ENCODE assay signal across 1 cellular context in genomic region chr12:66149702-66150398, GRCh38.
TF ChIP-seq lines count a peak whose summit lies in the region.

No MANE protein-coding gene starts in this region.

TF ChIP-seq in K562, 482 proteins besides CTCF, POLR2A, EP300 and RAD21 (continues in another document):
- TF ChIP-seq RCOR1 (IDR thresholded peaks at IDR 0.05; ENCODE audit: borderline replicate concordance in 1 of 2, low read depth in 2 of 2, low read length in 2 of 2) (peak in 1 of 2 experiments; percentile 5; a peak in 1 of 4 replicates), SOX6 (IDR thresholded peaks at IDR 0.05) (no peak), FOXM1 (IDR thresholded peaks at IDR 0.05; ENCODE audit: low read depth) (no peak), FOXM1 (CRISPR knock-in tag; IDR thresholded peaks at IDR 0.05; ENCODE audit: low read depth) (no peak), RREB1 (CRISPR knock-in tag; IDR thresholded peaks at IDR 0.05) (no peak), MNT (conservative IDR thresholded peaks at IDR 0.05) (no peak), PHF21A (IDR thresholded peaks at IDR 0.05; ENCODE audit: borderline replicate concordance, low read depth) (no peak), RBM15 (IDR thresholded peaks at IDR 0.05; ENCODE audit: insufficient read depth, low read length) (no peak), ZNF24 (IDR thresholded peaks at IDR 0.05) (no peak), GABPA (tag; conservative IDR thresholded peaks at IDR 0.05; ENCODE audit: low read depth) (0 out of 2 replicates have a peak, but pooled peaks have one; percentile 16), PRDM10 (IDR thresholded peaks at IDR 0.05; ENCODE audit: partially characterized antibody) (no peak), SRF (CRISPR knock-in tag; IDR thresholded peaks at IDR 0.05) (no peak), RB1 (IDR thresholded peaks at IDR 0.05; ENCODE audit: low read depth) (no peak), CBFA2T3 (IDR thresholded peaks at IDR 0.05) (peak; percentile 62), IFI16 (CRISPR knock-in tag; IDR thresholded peaks at IDR 0.05) (no peak), HOMEZ (CRISPR knock-in tag; IDR thresholded peaks at IDR 0.05) (no peak), PYGO2 (tag; IDR thresholded peaks at IDR 0.05) (no peak), ZBTB40 (IDR thresholded peaks at IDR 0.05) (no peak), ZBTB40 (CRISPR knock-in tag; IDR thresholded peaks at IDR 0.05) (no peak), CREM (IDR thresholded peaks at IDR 0.05; ENCODE audit: low read depth) (no peak), FOXA1 (IDR thresholded peaks at IDR 0.05; ENCODE audit: borderline replicate concordance) (no peak), DPF2 (IDR thresholded peaks at IDR 0.05) (peak; percentile 47; the same call in 1 of the 2 replicates)
- TF ChIP-seq, protein P1, sequence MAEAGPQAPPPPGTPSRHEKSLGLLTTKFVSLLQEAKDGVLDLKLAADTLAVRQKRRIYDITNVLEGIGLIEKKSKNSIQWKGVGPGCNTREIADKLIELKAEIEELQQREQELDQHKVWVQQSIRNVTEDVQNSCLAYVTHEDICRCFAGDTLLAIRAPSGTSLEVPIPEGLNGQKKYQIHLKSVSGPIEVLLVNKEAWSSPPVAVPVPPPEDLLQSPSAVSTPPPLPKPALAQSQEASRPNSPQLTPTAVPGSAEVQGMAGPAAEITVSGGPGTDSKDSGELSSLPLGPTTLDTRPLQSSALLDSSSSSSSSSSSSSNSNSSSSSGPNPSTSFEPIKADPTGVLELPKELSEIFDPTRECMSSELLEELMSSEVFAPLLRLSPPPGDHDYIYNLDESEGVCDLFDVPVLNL (CRISPR knock-in tag; IDR thresholded peaks at IDR 0.05; ENCODE audit: low read depth): no peak
- TF ChIP-seq, protein P2, sequence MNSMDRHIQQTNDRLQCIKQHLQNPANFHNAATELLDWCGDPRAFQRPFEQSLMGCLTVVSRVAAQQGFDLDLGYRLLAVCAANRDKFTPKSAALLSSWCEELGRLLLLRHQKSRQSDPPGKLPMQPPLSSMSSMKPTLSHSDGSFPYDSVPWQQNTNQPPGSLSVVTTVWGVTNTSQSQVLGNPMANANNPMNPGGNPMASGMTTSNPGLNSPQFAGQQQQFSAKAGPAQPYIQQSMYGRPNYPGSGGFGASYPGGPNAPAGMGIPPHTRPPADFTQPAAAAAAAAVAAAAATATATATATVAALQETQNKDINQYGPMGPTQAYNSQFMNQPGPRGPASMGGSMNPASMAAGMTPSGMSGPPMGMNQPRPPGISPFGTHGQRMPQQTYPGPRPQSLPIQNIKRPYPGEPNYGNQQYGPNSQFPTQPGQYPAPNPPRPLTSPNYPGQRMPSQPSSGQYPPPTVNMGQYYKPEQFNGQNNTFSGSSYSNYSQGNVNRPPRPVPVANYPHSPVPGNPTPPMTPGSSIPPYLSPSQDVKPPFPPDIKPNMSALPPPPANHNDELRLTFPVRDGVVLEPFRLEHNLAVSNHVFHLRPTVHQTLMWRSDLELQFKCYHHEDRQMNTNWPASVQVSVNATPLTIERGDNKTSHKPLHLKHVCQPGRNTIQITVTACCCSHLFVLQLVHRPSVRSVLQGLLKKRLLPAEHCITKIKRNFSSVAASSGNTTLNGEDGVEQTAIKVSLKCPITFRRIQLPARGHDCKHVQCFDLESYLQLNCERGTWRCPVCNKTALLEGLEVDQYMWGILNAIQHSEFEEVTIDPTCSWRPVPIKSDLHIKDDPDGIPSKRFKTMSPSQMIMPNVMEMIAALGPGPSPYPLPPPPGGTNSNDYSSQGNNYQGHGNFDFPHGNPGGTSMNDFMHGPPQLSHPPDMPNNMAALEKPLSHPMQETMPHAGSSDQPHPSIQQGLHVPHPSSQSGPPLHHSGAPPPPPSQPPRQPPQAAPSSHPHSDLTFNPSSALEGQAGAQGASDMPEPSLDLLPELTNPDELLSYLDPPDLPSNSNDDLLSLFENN (IDR thresholded peaks at IDR 0.05; ENCODE audit: low read depth in 2 of 2, low read length in 2 of 2): no peak
